In genomic region chr14:20632448-20632830, GRCh38 we compare ENCODE assay signal across 1 cellular context.
TF ChIP-seq lines count a peak whose summit lies in the region.

No MANE protein-coding gene starts in this region.

TF ChIP-seq in GM12878, 131 proteins besides CTCF, POLR2A, EP300 and RAD21:
- TF ChIP-seq HDGF (IDR thresholded peaks at IDR 0.05) (no peak), SRF (IDR thresholded peaks at IDR 0.05; ENCODE audit: low read depth in 2 of 2, low read length in 2 of 2) (no peak), SIN3A (IDR thresholded peaks at IDR 0.05; ENCODE audit: low read depth, low read length) (no peak; the same call in 1 of the 2 replicates), CHD4 (IDR thresholded peaks at IDR 0.05) (no peak), BACH1 (IDR thresholded peaks at IDR 0.05; ENCODE audit: borderline replicate concordance) (0 out of 2 replicates have a peak, but pooled peaks have one; percentile 10), MAX (IDR thresholded peaks at IDR 0.05; ENCODE audit: low read depth, low read length) (0 out of 2 replicates have a peak, but pooled peaks have one; percentile 21), TBL1XR1 (IDR thresholded peaks at IDR 0.05; ENCODE audit: low read depth, low read length) (no peak)
- TF ChIP-seq, protein P1, sequence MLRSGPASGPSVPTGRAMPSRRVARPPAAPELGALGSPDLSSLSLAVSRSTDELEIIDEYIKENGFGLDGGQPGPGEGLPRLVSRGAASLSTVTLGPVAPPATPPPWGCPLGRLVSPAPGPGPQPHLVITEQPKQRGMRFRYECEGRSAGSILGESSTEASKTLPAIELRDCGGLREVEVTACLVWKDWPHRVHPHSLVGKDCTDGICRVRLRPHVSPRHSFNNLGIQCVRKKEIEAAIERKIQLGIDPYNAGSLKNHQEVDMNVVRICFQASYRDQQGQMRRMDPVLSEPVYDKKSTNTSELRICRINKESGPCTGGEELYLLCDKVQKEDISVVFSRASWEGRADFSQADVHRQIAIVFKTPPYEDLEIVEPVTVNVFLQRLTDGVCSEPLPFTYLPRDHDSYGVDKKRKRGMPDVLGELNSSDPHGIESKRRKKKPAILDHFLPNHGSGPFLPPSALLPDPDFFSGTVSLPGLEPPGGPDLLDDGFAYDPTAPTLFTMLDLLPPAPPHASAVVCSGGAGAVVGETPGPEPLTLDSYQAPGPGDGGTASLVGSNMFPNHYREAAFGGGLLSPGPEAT (IDR thresholded peaks at IDR 0.05; ENCODE audit: low read depth), result no peak
